Comparison of ENCODE assay signal across 16 cellular contexts in the genomic region with DNA sequence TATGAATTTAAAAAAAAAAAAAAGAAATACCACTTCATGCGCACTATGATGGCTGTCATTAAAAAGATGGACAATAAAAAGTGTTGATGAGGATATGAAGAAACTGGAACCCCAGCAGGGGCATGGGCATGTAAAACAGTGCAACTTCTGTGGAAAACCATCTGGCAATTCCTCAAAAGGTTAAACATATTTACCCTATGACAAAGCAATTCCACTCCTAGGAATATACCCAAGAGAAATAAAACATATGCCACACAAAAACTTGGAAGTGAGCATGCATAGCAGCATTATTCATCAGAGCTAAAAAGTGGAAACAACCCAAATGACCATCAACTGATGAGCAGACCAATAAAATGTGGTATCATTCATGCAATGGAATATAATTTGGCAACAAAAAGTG. TPM values are rescaled to one million over a fixed set of nuclear protein-coding genes. Genes with fewer than 3 reads are reported as not detected.
DNase-seq lines count a peak whose midpoint lies in the region; ATAC-seq, FAIRE-seq and TF ChIP-seq lines count a peak whose summit lies in the region.
"Had no signal": no experiment of that assay in that cellular context is flagged by ENCODE, and none has a peak within 500 bp of the region (broad histone marks: within the 10 kb centered on the region; RNA-seq: fewer than 3 reads in every experiment).

No MANE protein-coding gene starts in this region.

- dilution Hi-C loops in endothelial cell of umbilical vein (cut with MboI; ENCODE audit: extremely low pct_ligation_motif_present, low sequenced_read_pairs): no loop called here

- H3K36me3 ChIP-seq in endothelial cell of umbilical vein (ENCODE audit: control insufficient read depth in 2 of 2, extremely low read depth in 1 of 2, insufficient read depth in 2 of 2, low read length in 2 of 2): no peaks in the 10 kb centered on the region
- H3K36me3 ChIP-seq: upper lobe of left lung had no signal

- FAIRE-seq in endothelial cell of umbilical vein (lab: Jason Lieb, UNC): no peak

- ATAC-seq in HG03045 (IDR thresholded peaks at IDR 0.05; ENCODE audit: unreplicated experiment): no peak
- no peak for ATAC-seq in HG02588 (IDR thresholded peaks at IDR 0.05; ENCODE audit: unreplicated experiment)
- ATAC-seq: activated CD8-positive, alpha-beta T cell treated with anti-CD3 and anti-CD28 coated beads for 36 hours; left ventricle myocardium superior; naive thymus-derived CD8-positive, alpha-beta T cell had no signal

- intact Hi-C loops in endothelial cell of umbilical vein (cut with micrococcal nuclease): no loop called here
- intact Hi-C loops in posterior vena cava (cut with DNase I): no loop called here
- intact Hi-C loops in posterior cingulate gyrus (cut with DNase I): no loop called here

- no peak overlapping the region for H3K9ac ChIP-seq in endothelial cell of umbilical vein (replicated peaks; ENCODE audit: extremely low read depth, insufficient read depth, low read length)

- H3K4me1 ChIP-seq in endothelial cell of umbilical vein (ENCODE audit: control insufficient read depth, extremely low read depth, insufficient read depth, low read length): peaks cover 20% of the 10 kb centered on the region

- BruUV-seq in endothelial cell of umbilical vein (replicated peaks; lab: Mats Ljungman, UMichigan): no TSS peak

- H3K9me1 ChIP-seq in endothelial cell of umbilical vein (replicated peaks; ENCODE audit: control insufficient read depth, extremely low read depth, insufficient read depth, low read length): no peaks in the 10 kb centered on the region

- TF ChIP-seq POLR2A in endothelial cell of umbilical vein (IDR thresholded peaks at IDR 0.05; ENCODE audit: low read depth, low read length): no peak

- POLR2A ChIA-PET in endothelial cell of umbilical vein (lab: Charles Lee): no interaction called here

- DNase-seq in EH (ENCODE audit: low read depth) (peak; percentile 94), NCI-H446 treated with DMSO at 0.1 percent for 48 hours (lab: John Stamatoyannopoulos, UW) (peak; percentile 58), endothelial cell of umbilical vein (ENCODE audit: low read depth, low spot score) (peak; percentile 27), posterior vena cava (ENCODE audit: low spot score) (peak; percentile 9), posterior cingulate gyrus (no peak)
- no peak for DNase-seq in activated CD4-positive, alpha-beta T cell treated with anti-CD3 and anti-CD28 coated beads, Interleukin-2, amount 50 U/mL, for 1 hour
- DNase-seq: activated CD8-positive, alpha-beta T cell treated with anti-CD3 and anti-CD28 coated beads for 36 hours; CD4-positive, alpha-beta T cell; hypothalamus; left ventricle myocardium superior; naive thymus-derived CD8-positive, alpha-beta T cell; NCI-H2107; upper lobe of left lung had no signal

- no peak overlapping the region for H3K4me2 ChIP-seq in endothelial cell of umbilical vein (ENCODE audit: insufficient read depth, low read length)

- no peaks in the 10 kb centered on the region for H3K27me3 ChIP-seq in endothelial cell of umbilical vein (ENCODE audit: control insufficient read depth in 2 of 2, insufficient read depth in 2 of 2, low read length in 2 of 2)
- H3K27me3 ChIP-seq: upper lobe of left lung had no signal

- no peaks in the 10 kb centered on the region for H3K79me2 ChIP-seq in endothelial cell of umbilical vein (ENCODE audit: control insufficient read depth, insufficient read depth, low read length)

- H3K9me3 ChIP-seq in endothelial cell of umbilical vein (replicated peaks; ENCODE audit: control insufficient read depth, insufficient read depth, low read length): no peaks in the 10 kb centered on the region

- no peak for TF ChIP-seq CTCF in endothelial cell of umbilical vein (IDR thresholded peaks at IDR 0.05; ENCODE audit: extremely low read depth in 1 of 2, insufficient read depth in 1 of 2, low read depth in 1 of 2, low read length in 2 of 2)

- no peak overlapping the region for H2AFZ ChIP-seq in endothelial cell of umbilical vein (ENCODE audit: low read depth, low read length)

- H3K4me3 ChIP-seq in endothelial cell of umbilical vein (replicated peaks in 1 of 3; ENCODE audit: insufficient read depth in 1 of 3, low read depth in 1 of 3, low read length in 3 of 3): no peak overlapping the region
- H3K4me3 ChIP-seq: upper lobe of left lung had no signal

- CTCF ChIA-PET in endothelial cell of umbilical vein (lab: Charles Lee): no interaction called here

- H3K27ac ChIP-seq in endothelial cell of umbilical vein (ENCODE audit: insufficient read depth, low read depth, low read length): no peak overlapping the region
- H3K27ac ChIP-seq: upper lobe of left lung had no signal

- no peaks in the 10 kb centered on the region for H4K20me1 ChIP-seq in endothelial cell of umbilical vein (replicated peaks; ENCODE audit: control insufficient read depth, extremely low read depth, insufficient read depth, low read length)

TF ChIP-seq in endothelial cell of umbilical vein, 7 proteins besides CTCF, POLR2A, EP300 and RAD21:
- TF ChIP-seq, protein P1, sequence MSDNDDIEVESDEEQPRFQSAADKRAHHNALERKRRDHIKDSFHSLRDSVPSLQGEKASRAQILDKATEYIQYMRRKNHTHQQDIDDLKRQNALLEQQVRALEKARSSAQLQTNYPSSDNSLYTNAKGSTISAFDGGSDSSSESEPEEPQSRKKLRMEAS (IDR thresholded peaks at IDR 0.05; ENCODE audit: insufficient read depth, insufficient read length): no peak
- no peak for TF ChIP-seq JUN (IDR thresholded peaks at IDR 0.05; ENCODE audit: borderline replicate concordance, insufficient read depth, insufficient read length, low read depth)
- no peak for TF ChIP-seq POLR2AphosphoS5 (IDR thresholded peaks at IDR 0.05; ENCODE audit: insufficient read depth, low read depth, low read length)
- no peak for TF ChIP-seq FOS (IDR thresholded peaks at IDR 0.05; ENCODE audit: borderline replicate concordance, insufficient read depth, low read length)
- TF ChIP-seq EZH2 (IDR thresholded peaks at IDR 0.05; ENCODE audit: borderline replicate concordance, low read depth, low read length, severe bottlenecking): no peak
- no peak for TF ChIP-seq GATA2 (IDR thresholded peaks at IDR 0.05; ENCODE audit: insufficient read depth, insufficient read length, low read depth, low read length)
- no peak for TF ChIP-seq MYC (IDR thresholded peaks at IDR 0.05; ENCODE audit: low read depth, low read length)

RNA-seq across cellular contexts. Expression of gene LRRC32, which starts 50.1 kb away (rescaled TPM):
- total RNA-seq in endothelial cell of umbilical vein (77.0 and 117 TPM in 2 replicates), posterior vena cava (100 to 1,000 TPM; 108 to 142 TPM)
- polyA plus RNA-seq in endothelial cell of umbilical vein: 70.2 and 77.2 TPM in 2 replicates
- polyA plus RNA-seq in endothelial cell of umbilical vein (2011; cell fraction: cytosol; rRNA removed): 57.4 and 58.8 TPM in 2 replicates
- 42.3 and 50.8 TPM in 2 replicates for polyA plus RNA-seq in endothelial cell of umbilical vein (2011; cell fraction: nucleus; rRNA removed)
- 60.8 and 95.7 TPM in 2 replicates for polyA plus RNA-seq in endothelial cell of umbilical vein (2012)
- polyA minus RNA-seq in endothelial cell of umbilical vein: 72.1 and 79.5 TPM in 2 replicates
- polyA minus RNA-seq in endothelial cell of umbilical vein (2011; cell fraction: cytosol; rRNA and poly(A)+ RNA removed): 0.31 TPM
- 17.6 and 21.6 TPM in 2 replicates for polyA minus RNA-seq in endothelial cell of umbilical vein (2011; cell fraction: nucleus; rRNA and poly(A)+ RNA removed)
- total RNA-seq: G401 had no signal
- polyA plus RNA-seq: naive thymus-derived CD8-positive, alpha-beta T cell had no signal

Comparison
In these comparisons a context has a peak if more than half of its experiments do, and no peak if none do; other contexts are left out.
1. DNase-seq: peak in EH (single experiment), NCI-H446 treated with DMSO at 0.1 percent for 48 hours (single experiment), endothelial cell of umbilical vein (single experiment) and posterior vena cava (single experiment); none in posterior cingulate gyrus (0 of 10) and activated CD4-positive, alpha-beta T cell treated with anti-CD3 and anti-CD28 coated beads, Interleukin-2, amount 50 U/mL, for 1 hour (single experiment).